21 cellular contexts compared by ENCODE assay signal in genomic region chr2:179622635-179623034, GRCh38.
"Had no signal": no experiment of that assay in that cellular context is flagged by ENCODE, and none has a peak within 500 bp of the region (broad histone marks: within the 10 kb centered on the region; RNA-seq: fewer than 3 reads in every experiment).

No MANE protein-coding gene starts in this region.

- H3K9me3 ChIP-seq: body of pancreas, testis, upper lobe of left lung had no signal

- ATAC-seq: activated CD8-positive, alpha-beta T cell treated with anti-CD3 and anti-CD28 coated beads, Interleukin-2, amount 10 ng/mL, durations not matched to agents 7 days and 5 days; body of pancreas; sciatic nerve; stimulated activated naive B cell treated with anti-CD40 and anti-IgM and Interleukin-4, amounts not matched to agents 10 μg/mL and 1 μg/mL and 100 μg/mL, for 72 hours; T-cell had no signal

- H3K4me1 ChIP-seq: body of pancreas, parathyroid adenoma, upper lobe of left lung had no signal

- H3K4me3 ChIP-seq: body of pancreas, cardiac muscle cell, testis, upper lobe of left lung had no signal

- DNase-seq: activated CD4-positive, alpha-beta T cell treated with anti-CD3 and anti-CD28 coated beads for 1 hour; activated CD4-positive, alpha-beta T cell treated with anti-CD3 and anti-CD28 coated beads, Interleukin-2, amount 50 U/mL, for 1 hour; activated CD8-positive, alpha-beta T cell treated with anti-CD3 and anti-CD28 coated beads, Interleukin-2, amount 10 ng/mL, durations not matched to agents 7 days and 5 days; activated gamma-delta T cell; activated naive CD4-positive, alpha-beta T cell treated with anti-CD3 and anti-CD28 coated beads, Interleukin-2, amount 50 U/mL, for 16 hours; body of pancreas; effector CD4-positive, alpha-beta T cell; immature natural killer cell; kidney glomerular epithelial cell; naive B cell; nucleus accumbens; stimulated activated CD4-positive, alpha-beta T cell treated with anti-CD3 and anti-CD28 coated beads, Interleukin-2, amount 100 ng/mL, for 48 hours; stimulated activated CD8-positive, alpha-beta memory T cell treated with anti-CD3 and anti-CD28 coated beads, Interleukin-4, amount 100 ng/mL, for 48 hours; stimulated activated naive B cell treated with anti-CD40 and anti-IgM and Interleukin-4, amounts not matched to agents 10 μg/mL and 1 μg/mL and 100 μg/mL, for 72 hours; T-cell; testis; upper lobe of left lung; WERI-Rb-1 had no signal

- H2AFZ ChIP-seq: parathyroid adenoma had no signal

- H3K27ac ChIP-seq: body of pancreas, cardiac muscle cell, parathyroid adenoma, testis, upper lobe of left lung, WERI-Rb-1 had no signal

- H3K79me2 ChIP-seq: parathyroid adenoma had no signal

- H3K27me3 ChIP-seq: body of pancreas, cardiac muscle cell, testis, upper lobe of left lung had no signal

- H3K36me3 ChIP-seq: cardiac muscle cell, upper lobe of left lung, WERI-Rb-1 had no signal

- H3K9ac ChIP-seq: parathyroid adenoma had no signal
